8 cellular contexts compared by ENCODE assay signal in the genomic region with DNA sequence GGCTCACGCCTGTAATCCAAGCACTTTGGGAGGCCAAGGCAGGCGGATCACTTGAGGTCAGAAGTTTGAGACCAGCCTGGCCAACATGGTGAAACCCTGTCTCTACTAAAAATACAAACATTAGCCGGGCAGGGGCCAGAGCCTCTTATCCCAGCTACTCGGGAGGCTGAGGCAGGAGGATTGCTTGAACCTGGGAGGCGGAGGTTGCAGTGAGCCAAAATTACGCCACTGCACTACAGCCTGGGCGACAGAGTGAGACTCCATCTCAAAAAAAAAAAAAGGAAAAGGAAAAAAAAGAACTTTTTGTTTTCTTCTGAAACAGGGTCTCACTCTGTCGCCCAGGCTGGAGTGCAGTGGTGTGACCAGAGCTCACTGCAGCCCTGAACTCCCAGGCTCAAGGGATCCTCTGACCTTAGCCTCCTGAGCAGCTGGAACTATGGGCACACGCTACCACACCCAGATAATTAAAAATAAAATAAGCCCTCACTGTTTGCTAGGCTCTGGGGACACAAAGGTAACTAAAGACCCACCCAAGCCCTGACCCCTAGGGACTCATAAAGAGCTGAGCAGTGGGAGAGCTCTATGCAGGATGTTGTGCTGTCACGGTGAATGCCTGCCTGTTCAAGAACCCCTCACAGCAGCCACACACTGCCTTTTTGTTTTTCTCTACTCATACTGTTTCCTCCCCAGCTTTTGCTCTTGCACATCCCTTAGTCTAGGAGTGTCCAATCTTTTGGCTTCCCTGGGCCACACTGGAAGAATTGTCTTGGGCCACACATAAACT. TPM values are rescaled to one million over a fixed set of nuclear protein-coding genes. Genes with fewer than 3 reads are reported as not detected.
DNase-seq lines count a peak whose midpoint lies in the region; ATAC-seq, FAIRE-seq and TF ChIP-seq lines count a peak whose summit lies in the region.
"Not testable (repeated sequence)": the region's sequence is repeated elsewhere in the genome, so short reads cannot be mapped to it uniquely, and the experiment has no call there.

No MANE protein-coding gene starts in this region.

- peaks cover 21% of the 10 kb centered on the region for H3K4me1 ChIP-seq in ACC112 (ENCODE audit: control insufficient read depth, insufficient read depth, low read length, unreplicated experiment)
- H3K4me1 ChIP-seq in GM23248 (ENCODE audit: insufficient read depth): peaks cover 18% of the 10 kb centered on the region
- peaks cover 2 to 64% (median 24%) of the 10 kb centered on the region in 3 donors for H3K4me1 ChIP-seq in gastroesophageal sphincter
- H3K4me1 ChIP-seq in mucosa of rectum (ENCODE audit: control insufficient read depth in 2 of 2, insufficient read depth in 2 of 2, low read length in 2 of 2): peaks cover 51 to 60% of the 10 kb centered on the region in 2 donors
- peaks cover 17 to 18% of the 10 kb centered on the region in 2 donors for H3K4me1 ChIP-seq in small intestine (ENCODE audit: control insufficient read depth in 2 of 2, insufficient read depth in 1 of 2, low read depth in 1 of 2, low read length in 1 of 2)

- not testable (repeated sequence) for ATAC-seq in T-helper 17 cell; activated naive CD8-positive, alpha-beta T cell treated with anti-CD3 and anti-CD28 coated beads, Interleukin-2, amount 10 ng/mL, durations not matched to agents 7 days and 5 days (ENCODE audit: low read depth); gastroesophageal sphincter

- not testable (repeated sequence) for H3K36me3 Mint-ChIP-seq in T-helper 17 cell (ENCODE audit: low read depth); activated naive CD8-positive, alpha-beta T cell treated with anti-CD3 and anti-CD28 coated beads, Interleukin-2, amount 10 ng/mL, durations not matched to agents 7 days and 5 days

- H3K9me3 Mint-ChIP-seq in activated naive CD8-positive, alpha-beta T cell treated with anti-CD3 and anti-CD28 coated beads, Interleukin-2, amount 10 ng/mL, durations not matched to agents 7 days and 5 days: not testable (repeated sequence)

- not testable (repeated sequence) for TF ChIP-seq CTCF in gastroesophageal sphincter (IDR thresholded peaks at IDR 0.05)

- not testable (repeated sequence) for H3K36me3 ChIP-seq in ACC112 (ENCODE audit: insufficient read depth, low read length); GM23248 (ENCODE audit: low read depth)
- H3K36me3 ChIP-seq in gastroesophageal sphincter: peaks cover 0 to 40% of the 10 kb centered on the region in 2 donors
- H3K36me3 ChIP-seq in mucosa of rectum (ENCODE audit: control insufficient read depth in 2 of 2, insufficient read depth in 2 of 2, low read length in 2 of 2): peaks cover 17 to 26% of the 10 kb centered on the region in 2 donors
- peaks cover 10 to 13% of the 10 kb centered on the region in 2 donors for H3K36me3 ChIP-seq in small intestine (ENCODE audit: control insufficient read depth in 2 of 2, insufficient read depth in 2 of 2, low read length in 2 of 2)

- not testable (repeated sequence) for TF ChIP-seq POLR2A in gastroesophageal sphincter (IDR thresholded peaks at IDR 0.05)

- H3K4me2 ChIP-seq in GM23248 (ENCODE audit: unreplicated experiment): peak overlapping the region; percentile 96

- H3K4me3 Mint-ChIP-seq in T-helper 17 cell: peak overlapping the region; percentile 99
- peak overlapping the region; percentile 100 for H3K4me3 Mint-ChIP-seq in activated naive CD8-positive, alpha-beta T cell treated with anti-CD3 and anti-CD28 coated beads, Interleukin-2, amount 10 ng/mL, durations not matched to agents 7 days and 5 days

- in situ Hi-C loops in GM23248 (cut with MboI): not testable (repeated sequence)

- H3K27ac Mint-ChIP-seq in T-helper 17 cell: not testable (repeated sequence)
- peak overlapping the region; percentile 98 for H3K27ac Mint-ChIP-seq in activated naive CD8-positive, alpha-beta T cell treated with anti-CD3 and anti-CD28 coated beads, Interleukin-2, amount 10 ng/mL, durations not matched to agents 7 days and 5 days

- not testable (repeated sequence) for H3K27me3 Mint-ChIP-seq in T-helper 17 cell; activated naive CD8-positive, alpha-beta T cell treated with anti-CD3 and anti-CD28 coated beads, Interleukin-2, amount 10 ng/mL, durations not matched to agents 7 days and 5 days

- H3K27ac ChIP-seq in ACC112 (ENCODE audit: low read depth, low read length): not testable (repeated sequence)
- H3K27ac ChIP-seq in GM23248: peak overlapping the region; percentile 82
- H3K27ac ChIP-seq in gastroesophageal sphincter: peak overlapping the region in 3 of 4 donors; percentile 95 to 98 (median 96)
- H3K27ac ChIP-seq in mucosa of rectum (ENCODE audit: low read depth in 2 of 2, low read length in 2 of 2): peak overlapping the region; percentile 93 to 97
- peak overlapping the region; percentile 93 to 99 for H3K27ac ChIP-seq in small intestine (ENCODE audit: low read depth in 1 of 2, low read length in 1 of 2)

- not testable (repeated sequence) for H2AFZ ChIP-seq in ACC112 (ENCODE audit: low read length, unreplicated experiment); GM23248

- H3K9ac ChIP-seq in GM23248 (peak overlapping the region; percentile 97), mucosa of rectum (ENCODE audit: low read depth in 1 of 2, low read length in 2 of 2) (peak overlapping the region; percentile 95 to 99)

- H3K4me3 ChIP-seq in ACC112 (ENCODE audit: low read depth, low read length) (peak overlapping the region; percentile 96), GM23248 (peak overlapping the region; percentile 96; the same call in 1 of the 2 replicates), mucosa of rectum (ENCODE audit: low read length in 2 of 2) (peak overlapping the region in 1 of 2 donors; percentile 96), small intestine (ENCODE audit: low read depth in 1 of 2, low read length in 2 of 2) (peak overlapping the region in 1 of 2 donors; percentile 91)
- not testable (repeated sequence) for H3K4me3 ChIP-seq in gastroesophageal sphincter

- POLR2A ChIA-PET in activated naive CD8-positive, alpha-beta T cell treated with anti-CD3 and anti-CD28 coated beads, Interleukin-2, amount 10 ng/mL, durations not matched to agents 7 days and 5 days (lab: Charles Lee): not testable (repeated sequence)

- FAIRE-seq in small intestine (lab: Jason Lieb, UNC): not testable (repeated sequence)

- not testable (repeated sequence) for H4K20me1 ChIP-seq in GM23248 (ENCODE audit: insufficient read depth)

- WGBS in GM23248 (ENCODE audit: low coverage in 1 of 2, low lambda C conversion rate in 2 of 2, missing lambda C conversion rate in 2 of 2), 2 experiments: 82 to 85% methylated on average over 10 of the region's 10 CpGs
- 55 to 76% methylated on average over 2 to 4 of the region's 10 CpGs for WGBS in gastroesophageal sphincter (ENCODE audit: low coverage in 1 of 2), 2 donors
- WGBS in small intestine, 3 donors: 65 to 78% (median 77%) methylated on average over 10 of the region's 10 CpGs

- H3F3A ChIP-seq in GM23248 (ENCODE audit: insufficient read depth): not testable (repeated sequence)

- H3K79me2 ChIP-seq in ACC112 (ENCODE audit: control insufficient read depth, insufficient read depth, low read length, unreplicated experiment) (peaks cover 73% of the 10 kb centered on the region), GM23248 (ENCODE audit: insufficient read depth) (peaks cover 89% of the 10 kb centered on the region)

- H3K9me2 ChIP-seq in GM23248 (ENCODE audit: insufficient read depth): not testable (repeated sequence)

- DNase-seq in GM23248; T-helper 17 cell; activated naive CD8-positive, alpha-beta T cell treated with anti-CD3 and anti-CD28 coated beads, Interleukin-2, amount 10 ng/mL, durations not matched to agents 7 days and 5 days: not testable (repeated sequence)
- DNase-seq in NCI-H146 (lab: John Stamatoyannopoulos, UW) (peak; percentile 3), small intestine (peak; percentile 65)

- H3K27me3 ChIP-seq in ACC112 (ENCODE audit: insufficient read depth, low read length); GM23248 (replicated peaks; ENCODE audit: insufficient read depth); gastroesophageal sphincter; mucosa of rectum (ENCODE audit: control insufficient read depth in 2 of 2, insufficient read depth in 2 of 2, low read length in 2 of 2); small intestine (ENCODE audit: control insufficient read depth in 2 of 2, insufficient read depth in 2 of 2, low read length in 2 of 2): not testable (repeated sequence)

- H3K4me1 Mint-ChIP-seq in T-helper 17 cell: peaks cover 42% of the 10 kb centered on the region
- peaks cover 27% of the 10 kb centered on the region for H3K4me1 Mint-ChIP-seq in activated naive CD8-positive, alpha-beta T cell treated with anti-CD3 and anti-CD28 coated beads, Interleukin-2, amount 10 ng/mL, durations not matched to agents 7 days and 5 days

- not testable (repeated sequence) for H3K9me3 ChIP-seq in GM23248 (ENCODE audit: low read depth); T-helper 17 cell (ENCODE audit: control insufficient read depth, low read length, poor library complexity, severe bottlenecking); gastroesophageal sphincter; mucosa of rectum (ENCODE audit: control insufficient read depth in 2 of 2, low read length in 2 of 2); small intestine (ENCODE audit: control insufficient read depth, low read depth)

- TF ChIP-seq EP300 in gastroesophageal sphincter (IDR thresholded peaks at IDR 0.05): not testable (repeated sequence)

RNA-seq across cellular contexts. Expression of a gene that starts 2.2 kb away (rescaled TPM):
- 92.4 and 125 TPM in 2 replicates for total RNA-seq in GM23248 (2014; rRNA removed; shearing (Covaris generic))
- 37.2 and 43.0 TPM in 2 replicates for polyA plus RNA-seq in GM23248 (2016; fragmentation: Nextera tagmentation; extraction: Ambion mirVana)
- total RNA-seq in T-helper 17 cell: 10 to 100 TPM; 58.4 to 96.3 TPM
- total RNA-seq in activated naive CD8-positive, alpha-beta T cell treated with anti-CD3 and anti-CD28 coated beads, Interleukin-2, amount 10 ng/mL, durations not matched to agents 7 days and 5 days: 100 to 1,000 TPM; 103 to 104 TPM
- 100 to 1,000 TPM; 107 to 178 (median 121) TPM for total RNA-seq in gastroesophageal sphincter
- 100 to 1,000 TPM; 147 to 494 (median 469) TPM for polyA plus RNA-seq in small intestine

RNA-seq across cellular contexts. Expression of a gene that starts 3.1 kb away (rescaled TPM):
- 79.4 and 106 TPM in 2 replicates for total RNA-seq in GM23248 (2014; rRNA removed; shearing (Covaris generic))
- polyA plus RNA-seq in GM23248 (2016; fragmentation: Nextera tagmentation; extraction: Ambion mirVana): 108 and 109 TPM in 2 replicates
- 10 to 100 TPM; 35.2 to 41.2 TPM for total RNA-seq in T-helper 17 cell
- total RNA-seq in activated naive CD8-positive, alpha-beta T cell treated with anti-CD3 and anti-CD28 coated beads, Interleukin-2, amount 10 ng/mL, durations not matched to agents 7 days and 5 days: 100 to 1,000 TPM; 108 to 110 TPM
- 100 to 1,000 TPM in 3 of 4 donors, 10 to 100 TPM in 1; 98.4 to 138 (median 104) TPM for total RNA-seq in gastroesophageal sphincter
- 100 to 1,000 TPM; 150 to 162 (median 156) TPM for polyA plus RNA-seq in small intestine

RNA-seq across cellular contexts. Expression of a gene that starts 40.2 kb away (rescaled TPM):
- 7.8 and 16.3 TPM in 2 replicates for total RNA-seq in GM23248 (2014; rRNA removed; shearing (Covaris generic))
- 10.6 and 11.4 TPM in 2 replicates for polyA plus RNA-seq in GM23248 (2016; fragmentation: Nextera tagmentation; extraction: Ambion mirVana)
- total RNA-seq in T-helper 17 cell: under 1 TPM in 1 of 2 donors, not detected in 1; 0.40 TPM
- total RNA-seq in activated naive CD8-positive, alpha-beta T cell treated with anti-CD3 and anti-CD28 coated beads, Interleukin-2, amount 10 ng/mL, durations not matched to agents 7 days and 5 days: 1 to 10 TPM; 2.2 to 3.2 TPM
- 10 to 100 TPM in 2 of 4 donors, 1 to 10 TPM in 2; 8.5 to 21.2 (median 14.8) TPM for total RNA-seq in gastroesophageal sphincter
- polyA plus RNA-seq in small intestine: 100 to 1,000 TPM in 2 of 3 donors, 10 to 100 TPM in 1; 15.5 to 123 (median 112) TPM

RNA-seq across cellular contexts. Expression of a gene that starts 50.3 kb away (rescaled TPM):
- 2.1 and 5.3 TPM in 2 replicates for total RNA-seq in GM23248 (2014; rRNA removed; shearing (Covaris generic))
- polyA plus RNA-seq in GM23248 (2016; fragmentation: Nextera tagmentation; extraction: Ambion mirVana) (0.14 and 0.60 TPM in 2 replicates), small intestine (100 to 1,000 TPM in 2 of 3 donors, 10 to 100 TPM in 1; 44.2 to 581 (median 219) TPM)
- total RNA-seq in T-helper 17 cell (10 to 100 TPM; 20.1 to 54.3 TPM), gastroesophageal sphincter (1 to 10 TPM in 3 of 4 donors, under 1 TPM in 1; 0.47 to 5.0 (median 3.7) TPM)
- total RNA-seq in activated naive CD8-positive, alpha-beta T cell treated with anti-CD3 and anti-CD28 coated beads, Interleukin-2, amount 10 ng/mL, durations not matched to agents 7 days and 5 days: 10 to 100 TPM; 25.4 to 25.7 TPM

RNA-seq across cellular contexts. Expression of a gene that starts 57.6 kb away (rescaled TPM):
- not detected in 2 replicates for total RNA-seq in GM23248 (2014; rRNA removed; shearing (Covaris generic))
- polyA plus RNA-seq in GM23248 (2016; fragmentation: Nextera tagmentation; extraction: Ambion mirVana) (not detected in 2 replicates), small intestine (1 to 10 TPM in 2 of 3 donors, under 1 TPM in 1; 0.12 to 4.3 (median 1.8) TPM)
- total RNA-seq in T-helper 17 cell (1 to 10 TPM; 1.5 to 2.8 TPM), gastroesophageal sphincter (under 1 TPM in 3 of 4 donors, not detected in 1; 0.13 to 0.93 (median 0.50) TPM)
- total RNA-seq in activated naive CD8-positive, alpha-beta T cell treated with anti-CD3 and anti-CD28 coated beads, Interleukin-2, amount 10 ng/mL, durations not matched to agents 7 days and 5 days: under 1 TPM; 0.30 to 0.34 TPM
